8 cellular contexts compared by ENCODE assay signal in genomic region chr15:100383302-100384107, GRCh38. TPM values are rescaled to one million over a fixed set of nuclear protein-coding genes. Genes with fewer than 3 reads are reported as not detected.
A peak's percentile ranks its signal among the peaks of the same experiment; 100 is the strongest.
DNase-seq lines count a peak whose midpoint lies in the region; ATAC-seq and TF ChIP-seq lines count a peak whose summit lies in the region.

No MANE protein-coding gene starts in this region.

- H3K9ac ChIP-seq in OCI-LY3 (ENCODE audit: low read length) (no peak overlapping the region), smooth muscle cell (ENCODE audit: low read depth) (no peak overlapping the region)

- H3K36me3 ChIP-seq in OCI-LY3 (replicated peaks; ENCODE audit: low read depth, low read length): no peaks in the 10 kb centered on the region
- no peaks in the 10 kb centered on the region for H3K36me3 ChIP-seq in smooth muscle cell (ENCODE audit: low read depth)

- H3F3A ChIP-seq in smooth muscle cell (ENCODE audit: low read depth): no peaks in the 10 kb centered on the region

- TF ChIP-seq CTCF in OCI-LY3 (IDR thresholded peaks at IDR 0.05; ENCODE audit: low read depth, low read length) (peak; percentile 44), fibroblast of pulmonary artery (IDR thresholded peaks at IDR 0.05; ENCODE audit: low read length, missing control alignments) (peak; percentile 54), smooth muscle cell (IDR thresholded peaks at IDR 0.05; ENCODE audit: borderline replicate concordance, insufficient read depth, poor library complexity, severe bottlenecking) (peak; percentile 24), omental fat pad (IDR thresholded peaks at IDR 0.05) (no peak)

- no peaks in the 10 kb centered on the region for H3K79me2 ChIP-seq in OCI-LY3 (ENCODE audit: low read length)
- no peaks in the 10 kb centered on the region for H3K79me2 ChIP-seq in smooth muscle cell (ENCODE audit: low read depth)

- H3K4me3 ChIP-seq in OCI-LY3 (ENCODE audit: low read length) (no peak overlapping the region), fibroblast of pulmonary artery (replicated peaks; ENCODE audit: low read depth, low read length) (no peak overlapping the region), smooth muscle cell (no peak overlapping the region)

- H2AFZ ChIP-seq in OCI-LY3 (ENCODE audit: low read depth, low read length): no peak overlapping the region
- no peak overlapping the region for H2AFZ ChIP-seq in smooth muscle cell (ENCODE audit: low read depth)

- in situ Hi-C loops in ACHN (cut with HindIII; ENCODE audit: low pct_ligation_motif_present, low pct_unique_long_range_greater_than_20kb, low sequenced_read_pairs): no loop called here

- WGBS in smooth muscle cell (ENCODE audit: low lambda C conversion rate): 41% methylated on average over 3 of the region's 3 CpGs

- H3K27me3 ChIP-seq in OCI-LY3 (ENCODE audit: low read depth, low read length) (no peaks in the 10 kb centered on the region), smooth muscle cell (ENCODE audit: low read depth) (no peaks in the 10 kb centered on the region)

- no peaks in the 10 kb centered on the region for H3K9me3 ChIP-seq in OCI-LY3 (ENCODE audit: insufficient read depth, low read length)
- peaks cover 10% of the 10 kb centered on the region for H3K9me3 ChIP-seq in smooth muscle cell (replicated peaks; ENCODE audit: low read depth)

- no peaks in the 10 kb centered on the region for H3K4me1 ChIP-seq in OCI-LY3 (ENCODE audit: low read length)
- no peaks in the 10 kb centered on the region for H3K4me1 ChIP-seq in smooth muscle cell (ENCODE audit: low read depth)

- H4K20me1 ChIP-seq in OCI-LY3 (ENCODE audit: insufficient read depth, low read length) (no peaks in the 10 kb centered on the region), smooth muscle cell (ENCODE audit: low read depth) (no peaks in the 10 kb centered on the region)

- H3K27ac ChIP-seq in OCI-LY3 (ENCODE audit: low read length) (no peak overlapping the region), smooth muscle cell (ENCODE audit: low read depth) (no peak overlapping the region)

- DNase-seq in ACHN: peak; percentile 10
- peak; percentile 68 for DNase-seq in ELF-1 (ENCODE audit: low read depth, low spot score)
- peak; percentile 59 for DNase-seq in fibroblast of pulmonary artery (ENCODE audit: low read depth)
- no peak for DNase-seq in smooth muscle cell (lab: John Stamatoyannopoulos, UW; ENCODE audit: unreplicated experiment)
- DNase-seq in NCI-H510A treated with DMSO at 0.1 percent for 48 hours (lab: John Stamatoyannopoulos, UW): no peak
- no peak for DNase-seq in omental fat pad (ENCODE audit: low spot score)

- ATAC-seq in HG03108 (IDR thresholded peaks at IDR 0.05; ENCODE audit: unreplicated experiment): no peak
- no peak for ATAC-seq in omental fat pad (ENCODE audit: low FRiP score)

- H3K4me2 ChIP-seq in OCI-LY3 (ENCODE audit: low read length) (no peak overlapping the region), smooth muscle cell (no peak overlapping the region)

RNA-seq across cellular contexts. Expression of gene ADAMTS17, which starts 41.7 kb away (rescaled TPM):
- total RNA-seq in smooth muscle cell (0.63 and 5.7 TPM in 2 replicates), omental fat pad (10 to 100 TPM in 1 of 4 donors, 1 to 10 TPM in 3; 1.6 to 10.7 (median 5.7) TPM)
- polyA plus RNA-seq in smooth muscle cell: 3.1 and 4.5 TPM in 2 replicates

Comparison
In these comparisons a context has a peak if more than half of its experiments do, and no peak if none do; other contexts are left out.
1. DNase-seq: peak in ACHN (single experiment), ELF-1 (single experiment) and fibroblast of pulmonary artery (single experiment); none in smooth muscle cell (single experiment), NCI-H510A treated with DMSO at 0.1 percent for 48 hours (single experiment) and omental fat pad (single experiment).
2. CTCF ChIP-seq: peak in OCI-LY3 (single experiment), fibroblast of pulmonary artery (single experiment) and smooth muscle cell (single experiment); none in omental fat pad (0 of 3).